Comparison of ENCODE assay signal across 20 cellular contexts in genomic region chr10:127198307-127198706, GRCh38. TPM values are rescaled to one million over a fixed set of nuclear protein-coding genes. Genes with fewer than 3 reads are reported as not detected.
DNase-seq lines count a peak whose midpoint lies in the region; ATAC-seq and TF ChIP-seq lines count a peak whose summit lies in the region.
"Had no signal": no experiment of that assay in that cellular context is flagged by ENCODE, and none has a peak within 500 bp of the region (broad histone marks: within the 10 kb centered on the region; RNA-seq: fewer than 3 reads in every experiment).

No MANE protein-coding gene starts in this region.

- H2BK20ac ChIP-seq in IMR-90 (ENCODE audit: low read depth, low read length) = no peak overlapping the region

- no peak for TF ChIP-seq RAD21 in IMR-90 (IDR thresholded peaks at IDR 0.05; ENCODE audit: low read length)

- H2BK15ac ChIP-seq in IMR-90 (ENCODE audit: low read depth, low read length) = no peak overlapping the region

- TF ChIP-seq POLR2A in IMR-90 (IDR thresholded peaks at IDR 0.05; ENCODE audit: low read depth, low read length) (no peak), prostate gland (IDR thresholded peaks at IDR 0.05) (no peak)

- H3K4me3 ChIP-seq in IMR-90 (ENCODE audit: insufficient read depth, low read depth, low read length) (no peak overlapping the region), prostate gland (no peak overlapping the region)
- H3K4me3 ChIP-seq: adrenal gland, gastroesophageal sphincter, HAP-1, lung, upper lobe of right lung had no signal

- no peak overlapping the region for H2AK5ac ChIP-seq in IMR-90 (ENCODE audit: low read depth, low read length)

- no peak overlapping the region for H3K18ac ChIP-seq in IMR-90 (ENCODE audit: low read depth, low read length)

- no peak overlapping the region for H3K27ac Mint-ChIP-seq in osteocyte (ENCODE audit: unreplicated experiment)
- no peak overlapping the region for H3K27ac Mint-ChIP-seq in activated CD4-positive, alpha-beta memory T cell treated with anti-CD3 and anti-CD28 coated beads, Interleukin-2, amount 10 ng/mL, durations not matched to agents 7 days and 5 days
- H3K27ac Mint-ChIP-seq: activated CD8-positive, alpha-beta T cell treated with anti-CD3 and anti-CD28 coated beads for 36 hours; activated T-cell treated with anti-CD3 and anti-CD28 coated beads, Interleukin-2, amount 50 U/mL, for 72 hours; stimulated activated naive CD8-positive, alpha-beta T cell treated with anti-CD3 and anti-CD28 coated beads, Interleukin-15, Interleukin-2, amounts not matched to agents 100 ng/mL and 50 ng/mL, for 24 hours had no signal

- TF ChIP-seq CTCF in IMR-90 (conservative IDR thresholded peaks at IDR 0.05; ENCODE audit: low read depth, low read length) (0 out of 2 replicates have a peak, but pooled peaks have one; percentile 8), osteocyte (IDR thresholded peaks at IDR 0.05) (peak; percentile 40), prostate gland (IDR thresholded peaks at IDR 0.05) (no peak)

- no peak overlapping the region for H2BK5ac ChIP-seq in IMR-90 (ENCODE audit: low read depth, low read length, poor library complexity, severe bottlenecking)

- no peak for ATAC-seq in IMR-90 (ENCODE audit: low read depth)
- ATAC-seq: activated CD8-positive, alpha-beta T cell treated with anti-CD3 and anti-CD28 coated beads for 36 hours; activated T-cell treated with anti-CD3 and anti-CD28 coated beads, Interleukin-2, amount 50 U/mL, for 72 hours; gastroesophageal sphincter; upper lobe of right lung had no signal

- dilution Hi-C loops in IMR-90 (cut with HindIII; ENCODE audit: low sequenced_read_pairs, unreplicated experiment) = no loop called here

- WGBS in IMR-90 (ENCODE audit: extremely low coverage in 2 of 2, insufficient read length in 1 of 2), 2 experiments = 100% methylated on average over 1 of the region's 5 CpGs; no CpG with 5 or more reads in 1 of the 2 experiments
- 87% methylated on average over 5 of the region's 5 CpGs for WGBS in prostate gland

- in situ Hi-C loops in IMR-90 (cut with MboI; ENCODE audit: low sequenced_read_pairs) = no loop called here

- H2AFZ ChIP-seq in IMR-90 (replicated peaks; ENCODE audit: low read length, poor library complexity) = no peak overlapping the region

- no peak overlapping the region for H3K14ac ChIP-seq in IMR-90 (replicated peaks; ENCODE audit: low read depth, low read length)

- H3K4me1 Mint-ChIP-seq in osteocyte (ENCODE audit: unreplicated experiment) = peaks cover 14% of the 10 kb centered on the region
- no peaks in the 10 kb centered on the region for H3K4me1 Mint-ChIP-seq in activated CD4-positive, alpha-beta memory T cell treated with anti-CD3 and anti-CD28 coated beads, Interleukin-2, amount 10 ng/mL, durations not matched to agents 7 days and 5 days

- no peak overlapping the region for H4K5ac ChIP-seq in IMR-90 (ENCODE audit: low read depth, low read length)

- no peak overlapping the region for H3K9ac ChIP-seq in IMR-90 (ENCODE audit: low read depth, low read length)

- H3K4me1 ChIP-seq in IMR-90 (ENCODE audit: control insufficient read depth, insufficient read depth, low read length) (peaks cover 6% of the 10 kb centered on the region; the same call in 1 of the 2 replicates), prostate gland (replicated peaks) (no peaks in the 10 kb centered on the region)
- H3K4me1 ChIP-seq: HAP-1 had no signal

- H3K4ac ChIP-seq in IMR-90 (ENCODE audit: low read depth, low read length) = no peak overlapping the region

- H2AK9ac ChIP-seq in IMR-90 (replicated peaks; ENCODE audit: low read depth, low read length, poor library complexity) = no peak overlapping the region

- peaks cover 7% of the 10 kb centered on the region for H3K9me1 ChIP-seq in IMR-90 (ENCODE audit: insufficient read depth, low read length)

- no peaks in the 10 kb centered on the region for H3K27me3 Mint-ChIP-seq in osteocyte (ENCODE audit: unreplicated experiment)
- H3K27me3 Mint-ChIP-seq in activated CD4-positive, alpha-beta memory T cell treated with anti-CD3 and anti-CD28 coated beads, Interleukin-2, amount 10 ng/mL, durations not matched to agents 7 days and 5 days = peaks cover 24% of the 10 kb centered on the region

- peaks cover 0 to 22% of the 10 kb centered on the region in 2 experiments; a peak in 2 of 4 replicates for H3K79me1 ChIP-seq in IMR-90 (ENCODE audit: low read depth in 1 of 2, low read length in 2 of 2)

- H3K36me3 ChIP-seq in IMR-90 (ENCODE audit: control insufficient read depth, insufficient read depth, low read length) (peaks cover 6% of the 10 kb centered on the region), prostate gland (no peaks in the 10 kb centered on the region)
- H3K36me3 ChIP-seq: adrenal gland, HAP-1, upper lobe of right lung had no signal

- no peak overlapping the region for H3K4me2 ChIP-seq in IMR-90 (ENCODE audit: low read depth, low read length)

- H3K27me3 ChIP-seq in IMR-90 (ENCODE audit: control insufficient read depth, insufficient read depth, low read length) = no peaks in the 10 kb centered on the region; the same call in 1 of the 2 replicates
- no peaks in the 10 kb centered on the region for H3K27me3 ChIP-seq in prostate gland (replicated peaks; ENCODE audit: insufficient read depth)

- peak; percentile 15 for DNase-seq in NCI-H2171 treated with DMSO at 0.1 percent for 48 hours (lab: John Stamatoyannopoulos, UW)
- no peak for DNase-seq in NCI-H2171 (lab: John Stamatoyannopoulos, UW)
- DNase-seq in IMR-90 = no peak
- peak; percentile 7 for DNase-seq in dermis blood vessel endothelial cell
- no peak for DNase-seq in osteocyte (ENCODE audit: extremely low spot score, unreplicated experiment)
- DNase-seq in activated CD4-positive, alpha-beta memory T cell treated with anti-CD3 and anti-CD28 coated beads, Interleukin-2, amount 10 ng/mL, durations not matched to agents 7 days and 5 days = no peak
- DNase-seq in prostate gland (ENCODE audit: low spot score) = no peak
- DNase-seq in hippocampal formation (lab: John Stamatoyannopoulos, UW) = no peak
- DNase-seq: activated CD8-positive, alpha-beta T cell treated with anti-CD3 and anti-CD28 coated beads for 36 hours; activated T-cell treated with anti-CD3 and anti-CD28 coated beads, Interleukin-2, amount 50 U/mL, for 72 hours; adrenal gland; NCI-H187 treated with DMSO at 0.1 percent for 48 hours; NCI-H69; stimulated activated CD4-positive, alpha-beta T cell treated with anti-CD3 and anti-CD28 coated beads, Interleukin-15, amount 100 ng/mL, for 24 hours; upper lobe of right lung had no signal

- no peak overlapping the region for H4K8ac ChIP-seq in IMR-90 (ENCODE audit: low read depth in 2 of 2, low read length in 2 of 2)

- H3K23ac ChIP-seq in IMR-90 (ENCODE audit: low read depth, low read length) = no peak overlapping the region

- H4K91ac ChIP-seq in IMR-90 (ENCODE audit: insufficient read depth, low read depth, low read length) = no peak overlapping the region

- H3K4me3 Mint-ChIP-seq in osteocyte (ENCODE audit: unreplicated experiment) = no peak overlapping the region
- no peak overlapping the region for H3K4me3 Mint-ChIP-seq in activated CD4-positive, alpha-beta memory T cell treated with anti-CD3 and anti-CD28 coated beads, Interleukin-2, amount 10 ng/mL, durations not matched to agents 7 days and 5 days
- H3K4me3 Mint-ChIP-seq: activated CD8-positive, alpha-beta T cell treated with anti-CD3 and anti-CD28 coated beads for 36 hours; activated T-cell treated with anti-CD3 and anti-CD28 coated beads, Interleukin-2, amount 50 U/mL, for 72 hours; stimulated activated naive CD8-positive, alpha-beta T cell treated with anti-CD3 and anti-CD28 coated beads, Interleukin-15, Interleukin-2, amounts not matched to agents 100 ng/mL and 50 ng/mL, for 24 hours had no signal

- no peaks in the 10 kb centered on the region for H3K9me3 Mint-ChIP-seq in osteocyte (ENCODE audit: unreplicated experiment)
- H3K9me3 Mint-ChIP-seq in activated CD4-positive, alpha-beta memory T cell treated with anti-CD3 and anti-CD28 coated beads, Interleukin-2, amount 10 ng/mL, durations not matched to agents 7 days and 5 days = peaks cover 2% of the 10 kb centered on the region
- H3K9me3 Mint-ChIP-seq: activated CD8-positive, alpha-beta T cell treated with anti-CD3 and anti-CD28 coated beads for 36 hours; activated T-cell treated with anti-CD3 and anti-CD28 coated beads, Interleukin-2, amount 50 U/mL, for 72 hours; stimulated activated naive CD8-positive, alpha-beta T cell treated with anti-CD3 and anti-CD28 coated beads, Interleukin-15, Interleukin-2, amounts not matched to agents 100 ng/mL and 50 ng/mL, for 24 hours had no signal

- no peak overlapping the region for H2BK120ac ChIP-seq in IMR-90 (ENCODE audit: low read depth, low read length)

- H3K9me3 ChIP-seq in IMR-90 (ENCODE audit: control insufficient read depth, insufficient read depth, low read length) (no peaks in the 10 kb centered on the region), prostate gland (no peaks in the 10 kb centered on the region)
- H3K9me3 ChIP-seq: adrenal gland, gastroesophageal sphincter, HAP-1, upper lobe of right lung had no signal

- POLR2A ChIA-PET in IMR-90 (lab: Charles Lee; ENCODE audit: unreplicated experiment) = no interaction called here
- POLR2A ChIA-PET in activated CD4-positive, alpha-beta memory T cell treated with anti-CD3 and anti-CD28 coated beads, Interleukin-2, amount 10 ng/mL, durations not matched to agents 7 days and 5 days (lab: Charles Lee) = no interaction called here

- H3K27ac ChIP-seq in IMR-90 (ENCODE audit: insufficient read depth, low read length) (no peak overlapping the region), prostate gland (no peak overlapping the region)
- H3K27ac ChIP-seq: adrenal gland, gastroesophageal sphincter, upper lobe of right lung had no signal

- no TSS peak for BruUV-seq in IMR-90 (replicated peaks; lab: Mats Ljungman, UMichigan)

- peaks cover 42% of the 10 kb centered on the region for H4K20me1 ChIP-seq in IMR-90 (ENCODE audit: insufficient read depth, low read length)

- CTCF ChIA-PET in IMR-90 (lab: Yijun Ruan, JAX) = interaction anchor here (1.0 to 1.6 kb wide), 3 partner anchors 9 to 30 kb away, joined by 4 to 12 read pairs (median 4); no protein-coding TSS in a partner anchor
- CTCF ChIA-PET in activated CD4-positive, alpha-beta memory T cell treated with anti-CD3 and anti-CD28 coated beads, Interleukin-2, amount 10 ng/mL, durations not matched to agents 7 days and 5 days (lab: Charles Lee) = no interaction called here

- H3K36me3 Mint-ChIP-seq in osteocyte (ENCODE audit: unreplicated experiment) = no peaks in the 10 kb centered on the region
- H3K36me3 Mint-ChIP-seq in activated CD4-positive, alpha-beta memory T cell treated with anti-CD3 and anti-CD28 coated beads, Interleukin-2, amount 10 ng/mL, durations not matched to agents 7 days and 5 days (ENCODE audit: low read depth) = no peaks in the 10 kb centered on the region

- H3K56ac ChIP-seq in IMR-90 (ENCODE audit: extremely low read depth, insufficient read depth, low read length) = no peak overlapping the region

- intact Hi-C loops in IMR-90 (cut with micrococcal nuclease) = loop anchor here (5.0 to 10.0 kb wide), 2 partner anchors 226 to 654 kb away; no protein-coding TSS in a partner anchor
- intact Hi-C loops in prostate gland (cut with DNase I) = no loop called here

RNA-seq across cellular contexts. Expression of gene INSYN2A, which starts 1.9 kb away (rescaled TPM):
- total RNA-seq in IMR-90 (2012; rRNA removed) (under 0.01 and 0.18 TPM in 2 replicates), dermis blood vessel endothelial cell (not detected in 2 replicates), osteocyte (4.6 and 5.3 TPM in 2 replicates), prostate gland (1 to 10 TPM in 1 of 2 donors, under 1 TPM in 1; 0.14 to 4.0 TPM)
- polyA plus RNA-seq in IMR-90 (2012; rRNA removed) = 0.10 and 0.11 TPM in 2 replicates
- polyA plus RNA-seq in IMR-90 (2012; cell fraction: cytosol; rRNA removed) = 0.09 and 0.12 TPM in 2 replicates
- polyA plus RNA-seq in IMR-90 (2012; cell fraction: nucleus; rRNA removed; ENCODE audit: low replicate concordance) = 0.05 and 0.09 TPM in 2 replicates
- not detected for total RNA-seq in activated CD4-positive, alpha-beta memory T cell treated with anti-CD3 and anti-CD28 coated beads, Interleukin-2, amount 10 ng/mL, durations not matched to agents 7 days and 5 days
- total RNA-seq: activated CD8-positive, alpha-beta T cell treated with anti-CD3 and anti-CD28 coated beads for 36 hours; activated T-cell treated with anti-CD3 and anti-CD28 coated beads, Interleukin-2, amount 50 U/mL, for 72 hours; adrenal gland; RPMI7951 had no signal

Comparison
In these comparisons a context has a peak if more than half of its experiments do, and no peak if none do; other contexts are left out.
1. DNase-seq: peak in NCI-H2171 treated with DMSO at 0.1 percent for 48 hours (single experiment) and dermis blood vessel endothelial cell (single experiment); none in NCI-H2171 (single experiment), IMR-90 (single experiment), osteocyte (single experiment), activated CD4-positive, alpha-beta memory T cell treated with anti-CD3 and anti-CD28 coated beads, Interleukin-2, amount 10 ng/mL, durations not matched to agents 7 days and 5 days (single experiment), prostate gland (single experiment) and hippocampal formation (0 of 2).
2. CTCF ChIP-seq: peak in IMR-90 (single experiment) and osteocyte (single experiment); none in prostate gland (0 of 4).